ENCODE assay signal across 8 cellular contexts in genomic region chr2:96869281-96869823, GRCh38. TPM values are rescaled to one million over a fixed set of nuclear protein-coding genes. Genes with fewer than 3 reads are reported as not detected.
DNase-seq lines count a peak whose midpoint lies in the region; ATAC-seq and TF ChIP-seq lines count a peak whose summit lies in the region.

No MANE protein-coding gene starts in this region.

- H3K9me3 Mint-ChIP-seq in activated naive CD4-positive, alpha-beta T cell treated with anti-CD3 and anti-CD28 coated beads, Interleukin-2, amount 50 U/mL, for 72 hours, result no peaks in the 10 kb centered on the region
- H3K9me3 Mint-ChIP-seq in immature natural killer cell, result no peaks in the 10 kb centered on the region

- peak overlapping the region; percentile 99 for H3K4me3 ChIP-seq in Loucy (ENCODE audit: low read length, poor library complexity, severe bottlenecking)
- H3K4me3 ChIP-seq in breast epithelium, result peak overlapping the region; percentile 78 to 99 (median 92)
- peak overlapping the region; percentile 58 to 96 (median 80) for H3K4me3 ChIP-seq in skin epidermis

- H3K4me1 ChIP-seq in Loucy (ENCODE audit: insufficient read depth, low read length, poor library complexity, severe bottlenecking) (peaks cover 17% of the 10 kb centered on the region), breast epithelium (peaks cover 4 to 21% of the 10 kb centered on the region in 2 donors)

- H4K20me1 ChIP-seq in Loucy (ENCODE audit: insufficient read depth, low read length, poor library complexity, severe bottlenecking), result peaks cover 35% of the 10 kb centered on the region

- peak overlapping the region; percentile 100 for H3K9ac ChIP-seq in Loucy (ENCODE audit: low read depth, low read length, poor library complexity, severe bottlenecking)

- H3K79me2 ChIP-seq in Loucy (ENCODE audit: insufficient read depth, low read length), result peaks cover 48% of the 10 kb centered on the region

- peaks cover 41 to 52% of the 10 kb centered on the region in 2 donors for H3K4me1 Mint-ChIP-seq in immature natural killer cell

- H3F3A ChIP-seq in Loucy (ENCODE audit: low read depth), result peaks cover 4% of the 10 kb centered on the region; the same call in 1 of the 2 replicates

- H3K4me3 Mint-ChIP-seq in immature natural killer cell, result peak overlapping the region in 4 of 5 donors; percentile 64 to 95 (median 92)

- ATAC-seq in activated naive CD4-positive, alpha-beta T cell treated with anti-CD3 and anti-CD28 coated beads, Interleukin-2, amount 50 U/mL, for 72 hours, result peak; percentile 7 to 11

- intact Hi-C loops in breast epithelium (cut with DNase I; ENCODE audit: low total_unique reads), result loop anchor here (5.0 kb wide), 1 partner anchor 83 kb away; no protein-coding TSS in a partner anchor

- H3K9me3 ChIP-seq in Loucy (ENCODE audit: insufficient read depth, low read depth, low read length) (no peaks in the 10 kb centered on the region), breast epithelium (no peaks in the 10 kb centered on the region)

- no peak for DNase-seq in activated naive CD4-positive, alpha-beta T cell treated with anti-CD3 and anti-CD28 coated beads, Interleukin-2, amount 50 U/mL, for 72 hours (ENCODE audit: low spot score in 2 of 2)
- DNase-seq in activated naive CD4-positive, alpha-beta T cell treated with anti-CD3 and anti-CD28 coated beads, Interleukin-2, amount 50 U/mL, for 16 hours, result no peak
- peak; percentile 75 to 89 for DNase-seq in breast epithelium (ENCODE audit: low spot score in 2 of 2)
- DNase-seq in immature natural killer cell, result no peak
- no peak for DNase-seq in NCI-H510A (lab: John Stamatoyannopoulos, UW)
- DNase-seq in activated CD4-positive, alpha-beta T cell treated with anti-CD3 and anti-CD28 coated beads, Interleukin-2, amount 50 U/mL, for 48 hours, result no peak

- TF ChIP-seq CTCF in Loucy (conservative IDR thresholded peaks at IDR 0.05; ENCODE audit: low read length) (no peak; the same call in 1 of the 2 replicates), breast epithelium (IDR thresholded peaks at IDR 0.05) (no peak)

- H3K27ac ChIP-seq in breast epithelium, result peak overlapping the region; percentile 94 to 96
- peak overlapping the region; percentile 88 to 99 (median 97) for H3K27ac ChIP-seq in skin epidermis

- no peaks in the 10 kb centered on the region for H3K9me2 ChIP-seq in Loucy (replicated peaks; ENCODE audit: low read depth, low read length)

- peaks cover 3% of the 10 kb centered on the region for H3K27me3 ChIP-seq in Loucy (ENCODE audit: insufficient read depth, low read length, poor library complexity, severe bottlenecking)
- no peaks in the 10 kb centered on the region for H3K27me3 ChIP-seq in breast epithelium

- H3K36me3 Mint-ChIP-seq in activated naive CD4-positive, alpha-beta T cell treated with anti-CD3 and anti-CD28 coated beads, Interleukin-2, amount 50 U/mL, for 72 hours, result no peaks in the 10 kb centered on the region
- peaks cover 0 to 3% (median 0%) of the 10 kb centered on the region in 3 donors for H3K36me3 Mint-ChIP-seq in immature natural killer cell

- H3K4me2 ChIP-seq in Loucy (ENCODE audit: low read depth, low read length, poor library complexity, severe bottlenecking), result peak overlapping the region; percentile 93

- TF ChIP-seq POLR2A in breast epithelium (IDR thresholded peaks at IDR 0.05), result no peak

- H3K27ac Mint-ChIP-seq in activated naive CD4-positive, alpha-beta T cell treated with anti-CD3 and anti-CD28 coated beads, Interleukin-2, amount 50 U/mL, for 72 hours, result no peak overlapping the region
- no peak overlapping the region for H3K27ac Mint-ChIP-seq in immature natural killer cell

- H3K27me3 Mint-ChIP-seq in immature natural killer cell (ENCODE audit: low read depth in 3 of 3), result peaks cover 5 to 10% (median 8%) of the 10 kb centered on the region in 3 donors

- H2AFZ ChIP-seq in Loucy (ENCODE audit: low read length), result peak overlapping the region; percentile 89; the same call in 1 of the 2 replicates

- H3K36me3 ChIP-seq in Loucy (ENCODE audit: insufficient read depth, low read length) (peaks cover 14% of the 10 kb centered on the region; the same call in 1 of the 2 replicates), breast epithelium (no peaks in the 10 kb centered on the region)

RNA-seq across cellular contexts. Expression of gene SEMA4C, which starts 0.5 kb away (rescaled TPM):
- total RNA-seq in activated naive CD4-positive, alpha-beta T cell treated with anti-CD3 and anti-CD28 coated beads, Interleukin-2, amount 50 U/mL, for 72 hours, result 10 to 100 TPM in 1 of 2 donors, 1 to 10 TPM in 1; 6.8 to 10.8 TPM
- total RNA-seq in breast epithelium, result 10 to 100 TPM; 17.9 to 37.3 (median 31.5) TPM
- 10 to 100 TPM in 1 of 3 donors, 1 to 10 TPM in 2; 3.1 to 11.5 (median 4.8) TPM for polyA plus RNA-seq in immature natural killer cell

RNA-seq across cellular contexts. Expression of gene ANKRD39, which starts 11.5 kb away (rescaled TPM):
- total RNA-seq in activated naive CD4-positive, alpha-beta T cell treated with anti-CD3 and anti-CD28 coated beads, Interleukin-2, amount 50 U/mL, for 72 hours, result 10 to 100 TPM; 23.8 to 39.2 TPM
- total RNA-seq in breast epithelium, result 10 to 100 TPM in 1 of 3 donors, 1 to 10 TPM in 2; 8.8 to 15.8 (median 9.2) TPM
- polyA plus RNA-seq in immature natural killer cell, result 10 to 100 TPM; 27.0 to 68.3 (median 41.2) TPM

RNA-seq across cellular contexts. Expression of gene ANKRD23, which starts 25.5 kb away (rescaled TPM):
- 1 to 10 TPM; 3.7 to 6.8 TPM for total RNA-seq in activated naive CD4-positive, alpha-beta T cell treated with anti-CD3 and anti-CD28 coated beads, Interleukin-2, amount 50 U/mL, for 72 hours
- 1 to 10 TPM; 3.5 to 9.4 (median 7.2) TPM for total RNA-seq in breast epithelium
- 1 to 10 TPM in 1 of 3 donors, not detected in 2; 1.3 TPM for polyA plus RNA-seq in immature natural killer cell

RNA-seq across cellular contexts. Expression of gene CNNM3, which starts 53.3 kb away (rescaled TPM):
- 10 to 100 TPM; 15.0 to 18.8 TPM for total RNA-seq in activated naive CD4-positive, alpha-beta T cell treated with anti-CD3 and anti-CD28 coated beads, Interleukin-2, amount 50 U/mL, for 72 hours
- total RNA-seq in breast epithelium, result 10 to 100 TPM in 2 of 3 donors, 1 to 10 TPM in 1; 7.5 to 13.8 (median 11.8) TPM
- 10 to 100 TPM in 1 of 3 donors, 1 to 10 TPM in 2; 5.5 to 11.0 (median 9.9) TPM for polyA plus RNA-seq in immature natural killer cell

Comparison
In these comparisons a context has a peak if more than half of its experiments do, and no peak if none do; other contexts are left out.
1. DNase-seq: peak in breast epithelium (2 of 2); none in activated naive CD4-positive, alpha-beta T cell treated with anti-CD3 and anti-CD28 coated beads, Interleukin-2, amount 50 U/mL, for 72 hours (0 of 2), activated naive CD4-positive, alpha-beta T cell treated with anti-CD3 and anti-CD28 coated beads, Interleukin-2, amount 50 U/mL, for 16 hours (single experiment), immature natural killer cell (0 of 3), NCI-H510A (single experiment) and activated CD4-positive, alpha-beta T cell treated with anti-CD3 and anti-CD28 coated beads, Interleukin-2, amount 50 U/mL, for 48 hours (0 of 2).
2. Peak in every context shown above with its lines, with median percentiles within 50 percentile points of each other: H3K4me3 ChIP-seq.